Comparison of ENCODE assay signal across 8 cellular contexts in genomic region chr10:323651-324293, GRCh38.
DNase-seq lines count a peak whose midpoint lies in the region; ATAC-seq, FAIRE-seq and TF ChIP-seq lines count a peak whose summit lies in the region.

No MANE protein-coding gene starts in this region.

- no peak overlapping the region for H2AK5ac ChIP-seq in H9 (ENCODE audit: insufficient read length, low read length)

- H3K4me1 ChIP-seq in heart left ventricle: peaks cover 0 to 8% (median 0%) of the 10 kb centered on the region in 12 donors
- no peaks in the 10 kb centered on the region for H3K4me1 ChIP-seq in H9 (ENCODE audit: insufficient read depth, low read length)

- H4K8ac ChIP-seq in H9 (replicated peaks; ENCODE audit: insufficient read length, low read depth, low read length): no peak overlapping the region

- H4K20me1 ChIP-seq in H9 (ENCODE audit: control insufficient read depth, insufficient read depth, insufficient read length): no peaks in the 10 kb centered on the region

- no peak overlapping the region for H3K4me2 ChIP-seq in H9 (ENCODE audit: insufficient read depth, insufficient read length, low read length)

- H2BK5ac ChIP-seq in H9 (ENCODE audit: insufficient read length, low read length): no peak overlapping the region

- no peak overlapping the region for H3K4me3 Mint-ChIP-seq in H9

- H3K4me3 ChIP-seq in heart left ventricle: peak overlapping the region in 1 of 12 donors; percentile 21

- no peak overlapping the region for H3K18ac ChIP-seq in H9 (ENCODE audit: insufficient read length, low read depth, low read length)

- no peaks in the 10 kb centered on the region for H3K27me3 Mint-ChIP-seq in H9 (ENCODE audit: low read depth)

- H2BK15ac ChIP-seq in H9 (ENCODE audit: low read depth, low read length): no peak overlapping the region

- H2AFZ ChIP-seq in H9 (ENCODE audit: low read length): no peak overlapping the region

- H3K36me3 Mint-ChIP-seq in H9 (ENCODE audit: insufficient read depth in 1 of 3, low read depth in 3 of 3): peaks cover 11 to 31% (median 24%) of the 10 kb centered on the region in 3 experiments

- H2BK20ac ChIP-seq in H9 (ENCODE audit: low read depth, low read length, poor library complexity, severe bottlenecking): no peak overlapping the region

- H3K9me3 ChIP-seq in heart left ventricle (no peaks in the 10 kb centered on the region), H9 (ENCODE audit: control insufficient read depth, low read depth, low read length) (no peaks in the 10 kb centered on the region)

- no peaks in the 10 kb centered on the region for H3K23me2 ChIP-seq in H9 (ENCODE audit: insufficient read length, low read depth, low read length, poor library complexity, severe bottlenecking)

- H4K5ac ChIP-seq in H9 (ENCODE audit: insufficient read length, low read depth, low read length): no peak overlapping the region

- DNase-seq in GM12892 (ENCODE audit: insufficient read length): peak; percentile 57
- DNase-seq in NOMO-1 (lab: John Stamatoyannopoulos, UW; ENCODE audit: unreplicated experiment in 2 of 2): peak; percentile 70 to 83
- DNase-seq in activated effector memory CD4-positive, alpha-beta T cell treated with Interleukin-2 at 50 U/mL for 16 hours: peak; percentile 45
- DNase-seq in heart left ventricle: peak in 4 of 5 donors; percentile 51 to 79 (median 66)
- DNase-seq in stimulated activated CD4-positive, alpha-beta T cell treated with anti-CD3 and anti-CD28 coated beads, Interleukin-12 subunit alpha, Interleukin-12 subunit beta, amount 100 ng/mL, for 4 hours: peak; percentile 19
- DNase-seq in pons (ENCODE audit: low spot score): no peak
- DNase-seq in H9: no peak

- peak overlapping the region in 1 of 12 donors; percentile 49 for H3K27ac ChIP-seq in heart left ventricle
- H3K27ac ChIP-seq in H9 (ENCODE audit: insufficient read length, low read depth, low read length): no peak overlapping the region

- H2BK12ac ChIP-seq in H9 (ENCODE audit: insufficient read length, low read depth, low read length): no peak overlapping the region

- H3K27me3 ChIP-seq in heart left ventricle (no peaks in the 10 kb centered on the region), H9 (ENCODE audit: insufficient read depth, low read length) (no peaks in the 10 kb centered on the region)

- no peak overlapping the region for H2BK120ac ChIP-seq in H9 (ENCODE audit: low read depth, low read length, poor library complexity, severe bottlenecking)

- H3K4ac ChIP-seq in H9 (ENCODE audit: low read depth, low read length): no peak overlapping the region

- WGBS in heart left ventricle, 4 donors: 59 to 70% (median 61%) methylated on average over 15 of the region's 15 CpGs
- WGBS in H9 (ENCODE audit: extremely low coverage, insufficient read length, low lambda C conversion rate): no CpG with 5 or more reads among the region's 15 CpGs

- TF ChIP-seq CTCF in heart left ventricle (IDR thresholded peaks at IDR 0.05): no peak
- TF ChIP-seq CTCF in H9 (conservative IDR thresholded peaks at IDR 0.05): no peak

- no peak overlapping the region for H3T11ph ChIP-seq in H9 (ENCODE audit: low read length)

- TF ChIP-seq POLR2A in GM12892 (IDR thresholded peaks at IDR 0.05; ENCODE audit: low read depth, low read length) (no peak), heart left ventricle (IDR thresholded peaks at IDR 0.05) (no peak)

- H3K9me3 Mint-ChIP-seq in H9: peaks cover 0 to 4% of the 10 kb centered on the region in 2 experiments; a peak in 2 of 5 replicates

- no peaks in the 10 kb centered on the region for H3K79me1 ChIP-seq in H9 (ENCODE audit: insufficient read depth, low read depth, low read length, poor library complexity, severe bottlenecking)

- intact Hi-C loops in heart left ventricle (cut with DNase I): no loop called here

- FAIRE-seq in GM12892 (lab: Jason Lieb, UNC): peak; percentile 48

- H3K4me1 Mint-ChIP-seq in H9: no peaks in the 10 kb centered on the region

- H4K91ac ChIP-seq in H9 (ENCODE audit: insufficient read length, low read depth, low read length): no peak overlapping the region

- no peak overlapping the region for H3K23ac ChIP-seq in H9 (ENCODE audit: insufficient read length, low read depth, low read length)

- peak; percentile 89 for ATAC-seq in HG02571 (IDR thresholded peaks at IDR 0.05; ENCODE audit: unreplicated experiment)
- peak; percentile 37 to 94 (median 86) for ATAC-seq in heart left ventricle

- H3K56ac ChIP-seq in H9 (ENCODE audit: insufficient read length, low read depth, low read length): no peak overlapping the region

- peaks cover 0 to 59% (median 29%) of the 10 kb centered on the region in 9 donors for H3K36me3 ChIP-seq in heart left ventricle

- no peak overlapping the region; a peak in 1 of 7 replicates for H3K27ac Mint-ChIP-seq in H9

- H3K14ac ChIP-seq in H9 (ENCODE audit: insufficient read depth, low read length): no peak overlapping the region

- no peaks in the 10 kb centered on the region for H3K79me2 ChIP-seq in H9 (ENCODE audit: insufficient read depth, low read length)

- no peak overlapping the region for H3K9ac ChIP-seq in H9 (ENCODE audit: extremely low read depth, insufficient read length, low read length)

Comparison
In these comparisons a context has a peak if more than half of its experiments do, and no peak if none do; other contexts are left out.
1. DNase-seq: peak in GM12892 (single experiment), NOMO-1 (2 of 2), activated effector memory CD4-positive, alpha-beta T cell treated with Interleukin-2 at 50 U/mL for 16 hours (single experiment), heart left ventricle (4 of 5) and stimulated activated CD4-positive, alpha-beta T cell treated with anti-CD3 and anti-CD28 coated beads, Interleukin-12 subunit alpha, Interleukin-12 subunit beta, amount 100 ng/mL, for 4 hours (single experiment); none in pons (single experiment) and H9 (single experiment).